Comparison of ENCODE assay signal across 10 cellular contexts in the genomic region with DNA sequence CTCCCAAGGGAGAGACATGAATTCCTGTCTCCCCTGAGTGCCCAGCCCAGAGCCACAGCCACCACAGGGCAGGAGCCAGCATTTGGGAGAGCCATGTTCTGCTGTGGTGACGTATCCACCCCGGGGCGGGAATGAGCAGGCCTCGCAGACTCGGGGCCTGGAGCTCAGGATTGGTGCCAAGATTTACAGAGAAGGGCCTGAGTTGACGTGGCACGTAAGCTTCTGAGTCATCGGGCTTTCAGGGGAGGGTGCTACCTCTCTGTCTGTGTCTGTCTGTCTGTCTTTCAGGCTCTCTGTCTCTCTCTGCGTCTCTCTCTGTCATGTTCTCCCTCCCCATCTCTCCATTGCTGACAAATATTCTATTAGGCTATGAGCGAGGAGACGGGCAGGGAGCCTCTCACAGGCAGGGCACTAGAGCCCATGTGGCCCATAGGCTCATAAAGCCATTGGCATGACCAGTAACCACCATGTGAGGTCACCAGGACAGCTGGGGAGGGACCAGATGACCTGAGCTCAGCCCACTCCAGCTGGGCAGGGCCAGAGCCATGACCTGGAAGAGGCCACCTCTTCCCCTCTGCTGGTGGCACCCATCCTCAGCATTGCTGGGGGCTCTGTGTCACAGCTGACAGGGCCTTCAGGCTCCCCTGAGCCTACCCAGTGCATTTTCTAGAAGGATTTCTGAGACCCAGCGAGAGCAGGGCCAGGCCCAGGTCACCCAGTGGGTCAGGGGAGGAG.
A peak's percentile ranks its signal among the peaks of the same experiment; 100 is the strongest.
DNase-seq lines count a peak whose midpoint lies in the region; ATAC-seq and TF ChIP-seq lines count a peak whose summit lies in the region.
"Had no signal": no experiment of that assay in that cellular context is flagged by ENCODE, and none has a peak within 500 bp of the region (broad histone marks: within the 10 kb centered on the region; RNA-seq: fewer than 3 reads in every experiment).

No MANE protein-coding gene starts in this region.

- peak; percentile 66 for ATAC-seq in GM18867 (IDR thresholded peaks at IDR 0.05; ENCODE audit: unreplicated experiment)
- ATAC-seq in gastroesophageal sphincter = peak; percentile 84
- ATAC-seq in HG02981 (IDR thresholded peaks at IDR 0.05; ENCODE audit: unreplicated experiment) = no peak

- H3K36me3 ChIP-seq in SJSA1 (no peaks in the 10 kb centered on the region), gastroesophageal sphincter (no peaks in the 10 kb centered on the region), skeletal muscle satellite cell (ENCODE audit: insufficient read depth, low read length) (no peaks in the 10 kb centered on the region)
- H3K36me3 ChIP-seq in effector memory CD4-positive, alpha-beta T cell (ENCODE audit: control insufficient read depth, insufficient read depth, low read length) = no peaks in the 10 kb centered on the region

- H3K4me3 ChIP-seq in SJSA1 (no peak overlapping the region), gastroesophageal sphincter (no peak overlapping the region), skeletal muscle satellite cell (ENCODE audit: low read length) (no peak overlapping the region)
- no peak overlapping the region for H3K4me3 ChIP-seq in effector memory CD4-positive, alpha-beta T cell (ENCODE audit: insufficient read depth, low read depth, low read length, poor library complexity, severe bottlenecking)

- no peak for TF ChIP-seq POLR2A in gastroesophageal sphincter (IDR thresholded peaks at IDR 0.05)

- TF ChIP-seq CTCF in gastroesophageal sphincter (IDR thresholded peaks at IDR 0.05) = no peak
- no peak for TF ChIP-seq CTCF in type B pancreatic cell (conservative IDR thresholded peaks at IDR 0.05)

- H3K4me2 ChIP-seq in skeletal muscle satellite cell (ENCODE audit: low read length) = peak overlapping the region; percentile 46

- H3K27me3 Mint-ChIP-seq in type B pancreatic cell = no peaks in the 10 kb centered on the region
- H3K27me3 Mint-ChIP-seq: activated CD4-positive, alpha-beta T cell treated with anti-CD3 and anti-CD28 coated beads, Interleukin-2, amount 10 ng/mL, durations not matched to agents 24 days and 14 days had no signal

- no peaks in the 10 kb centered on the region for H3K9me3 Mint-ChIP-seq in type B pancreatic cell
- H3K9me3 Mint-ChIP-seq: activated CD4-positive, alpha-beta T cell treated with anti-CD3 and anti-CD28 coated beads, Interleukin-2, amount 10 ng/mL, durations not matched to agents 24 days and 14 days; naive B cell had no signal

- peaks cover 6% of the 10 kb centered on the region for H3K4me1 Mint-ChIP-seq in type B pancreatic cell (ENCODE audit: unreplicated experiment)
- H3K4me1 Mint-ChIP-seq: activated CD4-positive, alpha-beta T cell treated with anti-CD3 and anti-CD28 coated beads, Interleukin-2, amount 10 ng/mL, durations not matched to agents 24 days and 14 days; naive B cell had no signal

- DNase-seq in SJSA1 (ENCODE audit: low read depth in 1 of 2, low spot score in 2 of 2) (peak; percentile 95 to 97), type B pancreatic cell (ENCODE audit: extremely low spot score, unreplicated experiment) (no peak)
- no peak for DNase-seq in stimulated activated CD8-positive, alpha-beta memory T cell treated with anti-CD3 and anti-CD28 coated beads, Interleukin-4, amount 100 ng/mL, for 48 hours
- no peak for DNase-seq in effector memory CD4-positive, alpha-beta T cell
- DNase-seq: activated CD4-positive, alpha-beta T cell treated with anti-CD3 and anti-CD28 coated beads, Interleukin-2, amount 10 ng/mL, durations not matched to agents 24 days and 14 days; naive B cell had no signal

- H3K36me3 Mint-ChIP-seq in type B pancreatic cell = no peaks in the 10 kb centered on the region
- H3K36me3 Mint-ChIP-seq: naive B cell had no signal

- no peak overlapping the region for H3K4me3 Mint-ChIP-seq in type B pancreatic cell
- H3K4me3 Mint-ChIP-seq: activated CD4-positive, alpha-beta T cell treated with anti-CD3 and anti-CD28 coated beads, Interleukin-2, amount 10 ng/mL, durations not matched to agents 24 days and 14 days had no signal

- H3K9ac ChIP-seq in skeletal muscle satellite cell (ENCODE audit: low read depth, low read length) = peak overlapping the region; percentile 52

- no peaks in the 10 kb centered on the region for H3K9me3 ChIP-seq in SJSA1 (replicated peaks)
- no peaks in the 10 kb centered on the region for H3K9me3 ChIP-seq in gastroesophageal sphincter
- H3K9me3 ChIP-seq in skeletal muscle satellite cell (replicated peaks; ENCODE audit: low read length) = no peaks in the 10 kb centered on the region
- H3K9me3 ChIP-seq in effector memory CD4-positive, alpha-beta T cell (ENCODE audit: control insufficient read depth, low read length) = no peaks in the 10 kb centered on the region

- WGBS in gastroesophageal sphincter (ENCODE audit: low coverage in 1 of 2), 2 donors = 16% methylated on average over 4 of the region's 12 CpGs; no CpG with 5 or more reads in 1 of the 2 donors

- H3K4me1 ChIP-seq in SJSA1 (replicated peaks) = peaks cover 39% of the 10 kb centered on the region
- peaks cover 0 to 34% (median 16%) of the 10 kb centered on the region in 3 donors for H3K4me1 ChIP-seq in gastroesophageal sphincter
- peaks cover 38% of the 10 kb centered on the region for H3K4me1 ChIP-seq in skeletal muscle satellite cell (ENCODE audit: control insufficient read depth, insufficient read depth, low read length)
- H3K4me1 ChIP-seq in effector memory CD4-positive, alpha-beta T cell (ENCODE audit: control insufficient read depth, insufficient read depth, low read length, poor library complexity, severe bottlenecking) = no peaks in the 10 kb centered on the region

- H3K27me3 ChIP-seq in SJSA1 (replicated peaks) (no peaks in the 10 kb centered on the region), gastroesophageal sphincter (no peaks in the 10 kb centered on the region), skeletal muscle satellite cell (ENCODE audit: control insufficient read depth, insufficient read depth, low read length) (no peaks in the 10 kb centered on the region)
- H3K27me3 ChIP-seq in effector memory CD4-positive, alpha-beta T cell (replicated peaks; ENCODE audit: control insufficient read depth, insufficient read depth, low read length, poor library complexity, severe bottlenecking) = no peaks in the 10 kb centered on the region

- H3K27ac Mint-ChIP-seq in type B pancreatic cell = no peak overlapping the region
- H3K27ac Mint-ChIP-seq: activated CD4-positive, alpha-beta T cell treated with anti-CD3 and anti-CD28 coated beads, Interleukin-2, amount 10 ng/mL, durations not matched to agents 24 days and 14 days had no signal

- TF ChIP-seq EP300 in gastroesophageal sphincter (IDR thresholded peaks at IDR 0.05) = no peak

- H3K27ac ChIP-seq in SJSA1 (peak overlapping the region; percentile 67), gastroesophageal sphincter (peak overlapping the region in 3 of 4 donors; percentile 72 to 81 (median 76))
- H3K27ac ChIP-seq in effector memory CD4-positive, alpha-beta T cell (ENCODE audit: insufficient read depth, low read length, poor library complexity, severe bottlenecking) = no peak overlapping the region

Comparison
In these comparisons a context has a peak if more than half of its experiments do, and no peak if none do; other contexts are left out.
1. DNase-seq: peak in SJSA1 (2 of 2); none in type B pancreatic cell (single experiment), stimulated activated CD8-positive, alpha-beta memory T cell treated with anti-CD3 and anti-CD28 coated beads, Interleukin-4, amount 100 ng/mL, for 48 hours (single experiment) and effector memory CD4-positive, alpha-beta T cell (0 of 3).